ENCODE assay signal across 27 cellular contexts in the genomic region with DNA sequence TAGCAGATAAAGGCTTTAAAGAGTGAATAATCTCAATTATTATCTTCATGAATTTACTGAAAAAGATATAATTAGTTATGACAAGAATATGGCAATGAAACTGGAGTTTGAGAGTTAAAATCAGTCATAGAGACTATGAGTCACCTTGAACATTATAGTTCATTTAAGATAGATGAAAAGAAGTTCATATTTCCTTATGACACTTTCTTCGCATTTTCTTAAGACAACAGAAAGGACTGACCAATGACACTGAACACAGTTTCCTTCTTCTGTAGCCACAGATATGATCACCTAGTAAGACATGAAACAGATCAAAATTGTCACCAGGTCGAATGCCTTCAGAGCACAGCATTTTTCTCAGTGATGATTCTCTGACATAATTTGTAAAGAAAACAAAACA.
DNase-seq lines count a peak whose midpoint lies in the region; ATAC-seq, FAIRE-seq and TF ChIP-seq lines count a peak whose summit lies in the region.
"Had no signal": no experiment of that assay in that cellular context is flagged by ENCODE, and none has a peak within 500 bp of the region (broad histone marks: within the 10 kb centered on the region; RNA-seq: fewer than 3 reads in every experiment).

No MANE protein-coding gene starts in this region.

- H3K4me1 Mint-ChIP-seq in activated T-cell treated with anti-CD3 and anti-CD28 coated beads, Interleukin-2, amount 50 U/mL, for 4 hours (ENCODE audit: low read depth), result peaks cover 59% of the 10 kb centered on the region
- peaks cover 35 to 56% of the 10 kb centered on the region in 2 donors for H3K4me1 Mint-ChIP-seq in effector memory CD8-positive, alpha-beta T cell (ENCODE audit: low read depth in 2 of 2)
- H3K4me1 Mint-ChIP-seq in stimulated activated naive CD8-positive, alpha-beta T cell treated with anti-CD3 and anti-CD28 coated beads, Interleukin-15, Interleukin-2, amounts not matched to agents 100 ng/mL and 50 ng/mL, for 24 hours (ENCODE audit: low read depth), result peaks cover 53% of the 10 kb centered on the region
- H3K4me1 Mint-ChIP-seq: CD14-positive monocyte had no signal

- intact Hi-C loops in PC-3 (cut with micrococcal nuclease), result loop anchor here (10.0 kb wide), 1 partner anchor 177 kb away; no protein-coding TSS in a partner anchor

- ATAC-seq in activated T-cell treated with anti-CD3 and anti-CD28 coated beads, Interleukin-2, amount 50 U/mL, for 4 hours, result peak; percentile 91 to 92
- ATAC-seq in PC-3 (no peak), HG03025 (IDR thresholded peaks at IDR 0.05; ENCODE audit: low FRiP score, unreplicated experiment) (no peak), GM21526 (IDR thresholded peaks at IDR 0.05; ENCODE audit: low FRiP score, unreplicated experiment) (no peak)
- ATAC-seq in effector memory CD8-positive, alpha-beta T cell (replicated peaks), result peak; percentile 21
- ATAC-seq: GM23338, sciatic nerve had no signal

- H3K9me2 ChIP-seq in PC-3 (replicated peaks; ENCODE audit: low read length), result no peaks in the 10 kb centered on the region

- POLR2A ChIA-PET in PC-3 (lab: Charles Lee; ENCODE audit: unreplicated experiment), result no interaction called here

- TF ChIP-seq CTCF in PC-3 (conservative IDR thresholded peaks at IDR 0.05; ENCODE audit: low read depth, low read length), result no peak

- no peak for FAIRE-seq in GM19239 (lab: Jason Lieb, UNC)
- FAIRE-seq: frontal cortex had no signal

- no peak for DNase-seq in activated T-cell treated with anti-CD3 and anti-CD28 coated beads, Interleukin-2, amount 50 U/mL, for 4 hours
- no peak for DNase-seq in activated T-cell treated with anti-CD3 and anti-CD28 coated beads, Interleukin-2, amount 50 U/mL, for 48 hours
- DNase-seq in PC-3 (peak; percentile 30), GM19239 (ENCODE audit: insufficient read length, low spot score) (no peak)
- DNase-seq in effector memory CD8-positive, alpha-beta T cell, result no peak
- DNase-seq: activated CD4-positive, alpha-beta T cell treated with anti-CD3 and anti-CD28 coated beads, Interleukin-2, amount 50 U/mL, for 1 hour; amygdala; caudate nucleus; dorsolateral prefrontal cortex; erythroblast; hippocampal formation; KG1; kidney; MV-4-11; NCI-H1694; NCI-H2171 treated with DMSO at 0.1 percent for 48 hours; NCI-H69; SHP77 had no signal

- peaks cover 20% of the 10 kb centered on the region for H3K36me3 Mint-ChIP-seq in activated T-cell treated with anti-CD3 and anti-CD28 coated beads, Interleukin-2, amount 50 U/mL, for 4 hours (ENCODE audit: insufficient read depth)
- peaks cover 27% of the 10 kb centered on the region for H3K36me3 Mint-ChIP-seq in effector memory CD8-positive, alpha-beta T cell (ENCODE audit: insufficient read depth)
- peaks cover 25% of the 10 kb centered on the region for H3K36me3 Mint-ChIP-seq in stimulated activated naive CD8-positive, alpha-beta T cell treated with anti-CD3 and anti-CD28 coated beads, Interleukin-15, Interleukin-2, amounts not matched to agents 100 ng/mL and 50 ng/mL, for 24 hours (ENCODE audit: low read depth)
- H3K36me3 Mint-ChIP-seq: CD14-positive monocyte had no signal

- no peaks in the 10 kb centered on the region for H3K9me3 ChIP-seq in PC-3 (ENCODE audit: low read length)
- H3K9me3 ChIP-seq: vagina had no signal

- no peaks in the 10 kb centered on the region for H3K27me3 ChIP-seq in PC-3 (ENCODE audit: low read length)
- H3K27me3 ChIP-seq: dorsolateral prefrontal cortex, vagina had no signal

- BruUV-seq in PC-3 (replicated peaks; lab: Mats Ljungman, UMichigan), result no TSS peak

- H3K27ac ChIP-seq in PC-3 (ENCODE audit: low read length), result no peak overlapping the region
- H3K27ac ChIP-seq: dorsolateral prefrontal cortex, vagina had no signal

- H3K4me2 ChIP-seq in PC-3 (ENCODE audit: low read length), result no peak overlapping the region
- H3K4me2 ChIP-seq: GM23338 had no signal

- no peak overlapping the region for H3K4me3 Mint-ChIP-seq in activated T-cell treated with anti-CD3 and anti-CD28 coated beads, Interleukin-2, amount 50 U/mL, for 4 hours
- peak overlapping the region in 1 of 2 donors; percentile 32 for H3K4me3 Mint-ChIP-seq in effector memory CD8-positive, alpha-beta T cell
- peak overlapping the region; percentile 61 for H3K4me3 Mint-ChIP-seq in stimulated activated naive CD8-positive, alpha-beta T cell treated with anti-CD3 and anti-CD28 coated beads, Interleukin-15, Interleukin-2, amounts not matched to agents 100 ng/mL and 50 ng/mL, for 24 hours
- H3K4me3 Mint-ChIP-seq: activated T-helper 1 cell treated with anti-CD3 and anti-CD28 coated beads, Interleukin-12 subunit alpha, Interleukin-12 subunit beta, Interleukin-2, Interleukin-4 antibody, amounts not matched to agents 30 ng/mL and 10 ng/mL and 1 ng/mL, durations not matched to agents 14 hours and 24 hours and 36 hours; CD14-positive monocyte; GM23338 had no signal

- H4K20me1 ChIP-seq in PC-3 (ENCODE audit: low read length), result no peaks in the 10 kb centered on the region

- no peaks in the 10 kb centered on the region for H3F3A ChIP-seq in PC-3 (ENCODE audit: low read length, unreplicated experiment)

- no peaks in the 10 kb centered on the region for H3K27me3 Mint-ChIP-seq in activated T-cell treated with anti-CD3 and anti-CD28 coated beads, Interleukin-2, amount 50 U/mL, for 4 hours (ENCODE audit: low read depth)
- H3K27me3 Mint-ChIP-seq in effector memory CD8-positive, alpha-beta T cell, result no peaks in the 10 kb centered on the region
- no peaks in the 10 kb centered on the region for H3K27me3 Mint-ChIP-seq in stimulated activated naive CD8-positive, alpha-beta T cell treated with anti-CD3 and anti-CD28 coated beads, Interleukin-15, Interleukin-2, amounts not matched to agents 100 ng/mL and 50 ng/mL, for 24 hours

- no peaks in the 10 kb centered on the region for H3K79me2 ChIP-seq in PC-3 (ENCODE audit: low read length)

- H3K27ac Mint-ChIP-seq in effector memory CD8-positive, alpha-beta T cell, result peak overlapping the region in 1 of 2 donors; percentile 76
- H3K27ac Mint-ChIP-seq in stimulated activated naive CD8-positive, alpha-beta T cell treated with anti-CD3 and anti-CD28 coated beads, Interleukin-15, Interleukin-2, amounts not matched to agents 100 ng/mL and 50 ng/mL, for 24 hours, result peak overlapping the region; percentile 47
- H3K27ac Mint-ChIP-seq: activated T-helper 1 cell treated with anti-CD3 and anti-CD28 coated beads, Interleukin-12 subunit alpha, Interleukin-12 subunit beta, Interleukin-2, Interleukin-4 antibody, amounts not matched to agents 30 ng/mL and 10 ng/mL and 1 ng/mL, durations not matched to agents 14 hours and 24 hours and 36 hours; CD14-positive monocyte; GM23338 had no signal

- H2AFZ ChIP-seq in PC-3 (ENCODE audit: low read length), result no peak overlapping the region
- H2AFZ ChIP-seq: GM23338 had no signal

- no peaks in the 10 kb centered on the region for H3K9me3 Mint-ChIP-seq in activated T-cell treated with anti-CD3 and anti-CD28 coated beads, Interleukin-2, amount 50 U/mL, for 4 hours
- H3K9me3 Mint-ChIP-seq in effector memory CD8-positive, alpha-beta T cell, result no peaks in the 10 kb centered on the region
- no peaks in the 10 kb centered on the region for H3K9me3 Mint-ChIP-seq in stimulated activated naive CD8-positive, alpha-beta T cell treated with anti-CD3 and anti-CD28 coated beads, Interleukin-15, Interleukin-2, amounts not matched to agents 100 ng/mL and 50 ng/mL, for 24 hours
- H3K9me3 Mint-ChIP-seq: activated T-helper 1 cell treated with anti-CD3 and anti-CD28 coated beads, Interleukin-12 subunit alpha, Interleukin-12 subunit beta, Interleukin-2, Interleukin-4 antibody, amounts not matched to agents 30 ng/mL and 10 ng/mL and 1 ng/mL, durations not matched to agents 14 hours and 24 hours and 36 hours; GM23338 had no signal

- H3K9ac ChIP-seq in PC-3 (ENCODE audit: low read length), result no peak overlapping the region

- no peaks in the 10 kb centered on the region for H3K36me3 ChIP-seq in PC-3 (ENCODE audit: low read depth, low read length)
- H3K36me3 ChIP-seq: vagina had no signal

- H3K4me3 ChIP-seq in PC-3 (ENCODE audit: low read length), result no peak overlapping the region
- H3K4me3 ChIP-seq: dorsolateral prefrontal cortex, GM23338, vagina had no signal

- H3K4me1 ChIP-seq in PC-3 (ENCODE audit: insufficient read depth, low read length), result peaks cover 33% of the 10 kb centered on the region
- H3K4me1 ChIP-seq: vagina had no signal

- CTCF ChIA-PET in PC-3 (lab: Charles Lee), result no interaction called here

Comparison
In these comparisons a context has a peak if more than half of its experiments do, and no peak if none do; other contexts are left out.
1. ATAC-seq: peak in activated T-cell treated with anti-CD3 and anti-CD28 coated beads, Interleukin-2, amount 50 U/mL, for 4 hours (2 of 2) and effector memory CD8-positive, alpha-beta T cell (single experiment); none in PC-3 (single experiment), HG03025 (single experiment) and GM21526 (single experiment).